Comparison of ENCODE assay signal across 1 cellular context in genomic region chr16:50310308-50311133, GRCh38.
TF ChIP-seq lines count a peak whose summit lies in the region.

No MANE protein-coding gene starts in this region.

TF ChIP-seq in HepG2, 621 proteins besides CTCF, POLR2A, EP300 and RAD21 (continued from another document and continues in another):
- TF ChIP-seq ZMYM4 (CRISPR knock-in tag; IDR thresholded peaks at IDR 0.05) (no peak), MYC (CRISPR knock-in tag; IDR thresholded peaks at IDR 0.05; ENCODE audit: borderline replicate concordance) (no peak), JUND (CRISPR knock-in tag; IDR thresholded peaks at IDR 0.05) (no peak), NFKBIZ (CRISPR knock-in tag; IDR thresholded peaks at IDR 0.05) (no peak), ZNF619 (CRISPR knock-in tag; IDR thresholded peaks at IDR 0.05) (no peak), RARG (CRISPR knock-in tag; IDR thresholded peaks at IDR 0.05; ENCODE audit: low read depth) (no peak), ZNF430 (CRISPR knock-in tag; IDR thresholded peaks at IDR 0.05) (no peak), TBL1XR1 (IDR thresholded peaks at IDR 0.05; ENCODE audit: borderline replicate concordance, low read length, partially characterized antibody) (no peak), ZNF280B (CRISPR knock-in tag; IDR thresholded peaks at IDR 0.05; ENCODE audit: borderline replicate concordance) (no peak), ETV5 (CRISPR knock-in tag; IDR thresholded peaks at IDR 0.05; ENCODE audit: borderline replicate concordance) (no peak), ZNF704 (CRISPR knock-in tag; IDR thresholded peaks at IDR 0.05; ENCODE audit: borderline replicate concordance) (0 out of 2 replicates have a peak, but pooled peaks have one; percentile 52), CBX1 (IDR thresholded peaks at IDR 0.05; ENCODE audit: low read depth) (no peak), MAFF (IDR thresholded peaks at IDR 0.05; ENCODE audit: low read depth, low read length) (no peak), BORCS8-MEF2B (CRISPR knock-in tag; IDR thresholded peaks at IDR 0.05) (no peak), NR2C2 (CRISPR knock-in tag; IDR thresholded peaks at IDR 0.05; ENCODE audit: borderline replicate concordance) (no peak), ZUFSP (CRISPR knock-in tag; IDR thresholded peaks at IDR 0.05; ENCODE audit: borderline replicate concordance) (no peak), SP1 (IDR thresholded peaks at IDR 0.05) (no peak), SP1 (CRISPR knock-in tag; IDR thresholded peaks at IDR 0.05) (no peak), U2AF1 (optimal IDR thresholded peaks at IDR 0.05; ENCODE audit: low read depth, low read length) (no peak), TEAD3 (CRISPR knock-in tag; optimal IDR thresholded peaks at IDR 0.05; ENCODE audit: borderline replicate concordance) (no peak), BRD4 (CRISPR knock-in tag; IDR thresholded peaks at IDR 0.05) (no peak), ZNF3 (CRISPR knock-in tag; IDR thresholded peaks at IDR 0.05) (no peak), KLF16 (CRISPR knock-in tag; IDR thresholded peaks at IDR 0.05) (no peak), TRAFD1 (CRISPR knock-in tag; IDR thresholded peaks at IDR 0.05; ENCODE audit: borderline replicate concordance) (no peak), ZNF746 (CRISPR knock-in tag; IDR thresholded peaks at IDR 0.05) (0 out of 2 replicates have a peak, but pooled peaks have one; percentile 48), ZSCAN20 (CRISPR knock-in tag; IDR thresholded peaks at IDR 0.05; ENCODE audit: borderline replicate concordance) (no peak), CBX2 (IDR thresholded peaks at IDR 0.05; ENCODE audit: low read depth, low read length) (no peak), CBX2 (CRISPR knock-in tag; IDR thresholded peaks at IDR 0.05; ENCODE audit: low read depth) (no peak), ZSCAN31 (CRISPR knock-in tag; IDR thresholded peaks at IDR 0.05; ENCODE audit: low read depth) (0 out of 2 replicates have a peak, but pooled peaks have one; percentile 18), ZNF432 (CRISPR knock-in tag; IDR thresholded peaks at IDR 0.05; ENCODE audit: borderline replicate concordance) (no peak), ZNF788 (CRISPR knock-in tag; IDR thresholded peaks at IDR 0.05; ENCODE audit: borderline replicate concordance) (peak; percentile 13; the same call in 1 of the 2 replicates), ZNF33B (CRISPR knock-in tag; IDR thresholded peaks at IDR 0.05) (no peak), SMARCE1 (IDR thresholded peaks at IDR 0.05; ENCODE audit: borderline replicate concordance) (no peak), CHD2 (IDR thresholded peaks at IDR 0.05; ENCODE audit: low read depth, low read length) (0 out of 2 replicates have a peak, but pooled peaks have one; percentile 35), ZBTB39 (CRISPR knock-in tag; IDR thresholded peaks at IDR 0.05) (no peak), ARID3A (IDR thresholded peaks at IDR 0.05; ENCODE audit: low read depth, low read length) (no peak), DBP (CRISPR knock-in tag; IDR thresholded peaks at IDR 0.05; ENCODE audit: not compliant biosample characterization) (no peak), SNAPC4 (CRISPR knock-in tag; IDR thresholded peaks at IDR 0.05) (no peak), TARDBP (CRISPR knock-in tag; IDR thresholded peaks at IDR 0.05) (no peak), ZBTB7A (CRISPR knock-in tag; IDR thresholded peaks at IDR 0.05) (no peak), NCOA2 (CRISPR knock-in tag; IDR thresholded peaks at IDR 0.05) (no peak), ZNF414 (CRISPR knock-in tag; IDR thresholded peaks at IDR 0.05) (no peak), DNMT1 (CRISPR knock-in tag; IDR thresholded peaks at IDR 0.05) (no peak), ZFP36L1 (CRISPR knock-in tag; IDR thresholded peaks at IDR 0.05) (no peak), NR2F1 (CRISPR knock-in tag; IDR thresholded peaks at IDR 0.05) (no peak), TAF15 (IDR thresholded peaks at IDR 0.05; ENCODE audit: low read depth, low read length, poor library complexity, severe bottlenecking) (no peak), THYN1 (CRISPR knock-in tag; IDR thresholded peaks at IDR 0.05; ENCODE audit: borderline replicate concordance, low read depth) (no peak), ATF7-NPFF (CRISPR knock-in tag; IDR thresholded peaks at IDR 0.05; ENCODE audit: low read depth) (no peak), SRSF1 (optimal IDR thresholded peaks at IDR 0.05; ENCODE audit: low read depth, low read length) (no peak), TGIF2 (CRISPR knock-in tag; IDR thresholded peaks at IDR 0.05) (no peak), ZFP41 (CRISPR knock-in tag; IDR thresholded peaks at IDR 0.05; ENCODE audit: borderline replicate concordance) (peak; percentile 63; the same call in 1 of the 2 replicates), SNAPC2 (CRISPR knock-in tag; IDR thresholded peaks at IDR 0.05) (no peak), GZF1 (CRISPR knock-in tag; IDR thresholded peaks at IDR 0.05) (no peak), HDAC1 (CRISPR knock-in tag; IDR thresholded peaks at IDR 0.05) (no peak), PAF1 (CRISPR knock-in tag; IDR thresholded peaks at IDR 0.05) (0 out of 2 replicates have a peak, but pooled peaks have one; percentile 57), ZNF839 (CRISPR knock-in tag; IDR thresholded peaks at IDR 0.05; ENCODE audit: borderline replicate concordance) (no peak), SMYD3 (CRISPR knock-in tag; IDR thresholded peaks at IDR 0.05) (no peak)
